2 cellular contexts compared by ENCODE assay signal in genomic region chr11:115173136-115173535, GRCh38.
A peak's percentile ranks its signal among the peaks of the same experiment; 100 is the strongest.
TF ChIP-seq lines count a peak whose summit lies in the region.

No MANE protein-coding gene starts in this region.

TF ChIP-seq in HepG2, 621 proteins besides CTCF, POLR2A, EP300 and RAD21 (continued from another document):
- TF ChIP-seq ZNF800 (CRISPR knock-in tag; IDR thresholded peaks at IDR 0.05) (no peak), ZNF253 (CRISPR knock-in tag; IDR thresholded peaks at IDR 0.05; ENCODE audit: borderline replicate concordance) (no peak), AGO2 (optimal IDR thresholded peaks at IDR 0.05; ENCODE audit: low read depth, low read length) (peak; percentile 36), JARID2 (CRISPR knock-in tag; IDR thresholded peaks at IDR 0.05; ENCODE audit: insufficient replicate concordance) (no peak)

TF ChIP-seq in H1, 55 proteins besides CTCF, POLR2A, EP300 and RAD21 (continued from another document):
- TF ChIP-seq KDM1A (IDR thresholded peaks at IDR 0.05; ENCODE audit: borderline replicate concordance, low read length) (no peak), TEAD4 (IDR thresholded peaks at IDR 0.05; ENCODE audit: low read depth, low read length) (no peak), ATF2 (IDR thresholded peaks at IDR 0.05; ENCODE audit: low read length) (no peak), BACH1 (IDR thresholded peaks at IDR 0.05; ENCODE audit: low read length) (no peak), SIRT6 (IDR thresholded peaks at IDR 0.05; ENCODE audit: low read length) (no peak), RFX5 (IDR thresholded peaks at IDR 0.05; ENCODE audit: borderline replicate concordance, low read depth, low read length) (no peak), SP1 (IDR thresholded peaks at IDR 0.05; ENCODE audit: low read depth, low read length) (no peak), JUND (IDR thresholded peaks at IDR 0.05; ENCODE audit: low read length) (no peak), CBX5 (IDR thresholded peaks at IDR 0.05; ENCODE audit: low read depth, low read length) (no peak), SRF (IDR thresholded peaks at IDR 0.05; ENCODE audit: low read depth, low read length) (no peak), TBP (IDR thresholded peaks at IDR 0.05; ENCODE audit: low read depth, low read length) (no peak), BRCA1 (IDR thresholded peaks at IDR 0.05; ENCODE audit: low read depth, low read length) (no peak), JUN (IDR thresholded peaks at IDR 0.05; ENCODE audit: low read depth, low read length) (no peak)
- TF ChIP-seq, protein P1, sequence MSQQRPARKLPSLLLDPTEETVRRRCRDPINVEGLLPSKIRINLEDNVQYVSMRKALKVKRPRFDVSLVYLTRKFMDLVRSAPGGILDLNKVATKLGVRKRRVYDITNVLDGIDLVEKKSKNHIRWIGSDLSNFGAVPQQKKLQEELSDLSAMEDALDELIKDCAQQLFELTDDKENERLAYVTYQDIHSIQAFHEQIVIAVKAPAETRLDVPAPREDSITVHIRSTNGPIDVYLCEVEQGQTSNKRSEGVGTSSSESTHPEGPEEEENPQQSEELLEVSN (IDR thresholded peaks at IDR 0.05), result no peak
